In the genomic region with DNA sequence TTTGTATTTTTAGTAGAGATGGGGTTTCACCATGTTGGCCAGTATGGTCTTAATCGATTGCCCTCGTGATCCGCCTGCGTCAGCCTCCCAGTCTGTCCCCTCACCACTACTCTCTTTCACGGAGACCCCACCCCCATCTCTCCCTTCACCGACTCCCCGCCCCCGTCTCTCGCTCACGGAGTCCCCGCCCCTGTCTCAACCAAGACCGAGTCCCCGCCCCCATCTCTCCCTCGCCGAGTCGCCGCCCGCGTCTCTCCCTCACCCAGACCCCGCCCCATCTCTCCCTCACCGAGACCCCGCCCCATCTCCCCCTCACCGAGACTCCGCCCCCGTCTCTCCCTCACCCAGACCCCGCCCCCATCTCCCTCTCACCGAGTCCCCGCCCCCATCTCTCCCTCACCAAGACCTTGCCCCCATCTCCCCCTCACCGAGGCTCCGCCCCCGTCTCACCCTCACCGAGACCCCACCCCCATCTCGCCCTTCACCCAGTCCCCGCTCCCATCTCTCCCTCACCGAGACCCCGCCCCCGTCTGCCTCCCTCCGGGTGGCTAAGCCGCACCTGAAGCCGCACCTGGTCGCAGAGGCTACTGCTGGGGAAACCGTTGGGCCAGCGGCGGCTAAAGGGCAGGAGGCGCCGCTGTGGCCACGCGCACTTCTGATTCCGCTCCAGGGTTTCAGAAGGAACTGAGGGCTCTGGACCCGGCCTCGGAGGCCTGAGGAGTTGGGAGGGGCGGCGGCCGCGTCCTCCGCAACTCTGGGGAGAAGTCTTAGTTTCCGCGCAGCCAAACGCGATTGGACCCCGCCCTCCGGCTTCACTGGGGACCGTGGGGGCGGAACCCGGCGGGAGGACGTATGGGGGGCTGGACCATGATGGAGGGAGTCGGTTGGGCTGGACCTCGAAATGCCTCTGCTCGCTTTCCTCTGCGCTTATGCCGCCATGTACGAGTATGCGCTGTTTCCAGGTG, we compare ENCODE assay signal across 1 cellular context.
TF ChIP-seq lines count a peak whose summit lies in the region.

No MANE protein-coding gene starts in this region.

TF ChIP-seq in SK-N-SH treated with all-trans-retinoic acid at 6 μM for 48 hours, 23 proteins besides CTCF, POLR2A, EP300 and RAD21 (continued from another document):
- TF ChIP-seq, protein P1, sequence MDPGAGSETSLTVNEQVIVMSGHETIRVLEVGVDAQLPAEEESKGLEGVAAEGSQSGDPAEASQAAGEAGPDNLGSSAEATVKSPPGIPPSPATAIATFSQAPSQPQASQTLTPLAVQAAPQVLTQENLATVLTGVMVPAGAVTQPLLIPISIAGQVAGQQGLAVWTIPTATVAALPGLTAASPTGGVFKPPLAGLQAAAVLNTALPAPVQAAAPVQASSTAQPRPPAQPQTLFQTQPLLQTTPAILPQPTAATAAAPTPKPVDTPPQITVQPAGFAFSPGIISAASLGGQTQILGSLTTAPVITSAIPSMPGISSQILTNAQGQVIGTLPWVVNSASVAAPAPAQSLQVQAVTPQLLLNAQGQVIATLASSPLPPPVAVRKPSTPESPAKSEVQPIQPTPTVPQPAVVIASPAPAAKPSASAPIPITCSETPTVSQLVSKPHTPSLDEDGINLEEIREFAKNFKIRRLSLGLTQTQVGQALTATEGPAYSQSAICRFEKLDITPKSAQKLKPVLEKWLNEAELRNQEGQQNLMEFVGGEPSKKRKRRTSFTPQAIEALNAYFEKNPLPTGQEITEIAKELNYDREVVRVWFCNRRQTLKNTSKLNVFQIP (CRISPR knock-in tag; IDR thresholded peaks at IDR 0.05; ENCODE audit: borderline replicate concordance, low read depth) = no peak
- TF ChIP-seq, protein P2, sequence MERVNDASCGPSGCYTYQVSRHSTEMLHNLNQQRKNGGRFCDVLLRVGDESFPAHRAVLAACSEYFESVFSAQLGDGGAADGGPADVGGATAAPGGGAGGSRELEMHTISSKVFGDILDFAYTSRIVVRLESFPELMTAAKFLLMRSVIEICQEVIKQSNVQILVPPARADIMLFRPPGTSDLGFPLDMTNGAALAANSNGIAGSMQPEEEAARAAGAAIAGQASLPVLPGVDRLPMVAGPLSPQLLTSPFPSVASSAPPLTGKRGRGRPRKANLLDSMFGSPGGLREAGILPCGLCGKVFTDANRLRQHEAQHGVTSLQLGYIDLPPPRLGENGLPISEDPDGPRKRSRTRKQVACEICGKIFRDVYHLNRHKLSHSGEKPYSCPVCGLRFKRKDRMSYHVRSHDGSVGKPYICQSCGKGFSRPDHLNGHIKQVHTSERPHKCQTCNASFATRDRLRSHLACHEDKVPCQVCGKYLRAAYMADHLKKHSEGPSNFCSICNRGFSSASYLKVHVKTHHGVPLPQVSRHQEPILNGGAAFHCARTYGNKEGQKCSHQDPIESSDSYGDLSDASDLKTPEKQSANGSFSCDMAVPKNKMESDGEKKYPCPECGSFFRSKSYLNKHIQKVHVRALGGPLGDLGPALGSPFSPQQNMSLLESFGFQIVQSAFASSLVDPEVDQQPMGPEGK (CRISPR knock-in tag; IDR thresholded peaks at IDR 0.05; ENCODE audit: borderline replicate concordance) = no peak
- TF ChIP-seq ZFP3 (CRISPR knock-in tag; IDR thresholded peaks at IDR 0.05) (no peak; the same call in 1 of the 2 replicates), ESRRG (CRISPR knock-in tag; IDR thresholded peaks at IDR 0.05) (no peak)
TF ChIP-seq in SK-N-SH treated with all-trans-retinoic acid at 6 μM for 48 hours: peak in this region for 0.
